Comparison of ENCODE assay signal across 16 cellular contexts in genomic region chr5:156595132-156595787, GRCh38.
DNase-seq lines count a peak whose midpoint lies in the region; ATAC-seq and TF ChIP-seq lines count a peak whose summit lies in the region.
"Had no signal": no experiment of that assay in that cellular context is flagged by ENCODE, and none has a peak within 500 bp of the region (broad histone marks: within the 10 kb centered on the region; RNA-seq: fewer than 3 reads in every experiment).

No MANE protein-coding gene starts in this region.

- no peak overlapping the region for H3K27ac Mint-ChIP-seq in activated T-cell treated with anti-CD3 and anti-CD28 coated beads, Interleukin-2, amount 50 U/mL, for 72 hours
- H3K27ac Mint-ChIP-seq: activated B cell treated with CpG ODN at 0.5 μM for 24 hours; CD4-positive, alpha-beta memory T cell; immature natural killer cell; stimulated activated naive CD8-positive, alpha-beta T cell treated with anti-CD3 and anti-CD28 coated beads, Interleukin-15, Interleukin-2, amounts not matched to agents 100 ng/mL and 50 ng/mL, for 24 hours; T-helper 1 cell treated with Interleukin-12 subunit alpha and Interleukin-12 subunit beta and Interleukin-4 antibody, amounts not matched to agents 30 μg/mL and 1 μg/mL, for 36 hours had no signal

- H3K9me3 ChIP-seq in HAP-1 = no peaks in the 10 kb centered on the region
- H3K9me3 ChIP-seq: adrenal gland had no signal

- H3K4me1 ChIP-seq in HAP-1 = peaks cover 11% of the 10 kb centered on the region
- H3K4me1 ChIP-seq: adrenal gland had no signal

- peak; percentile 6 for DNase-seq in HCEC 1CT
- DNase-seq in fibroblast of pulmonary artery (ENCODE audit: low read depth) = peak; percentile 3
- DNase-seq in medulla oblongata (ENCODE audit: extremely low spot score) = peak; percentile 66
- peak; percentile 67 for DNase-seq in skeletal muscle cell (ENCODE audit: low read depth)
- no peak for DNase-seq in RPMI8226
- DNase-seq in activated T-cell treated with anti-CD3 and anti-CD28 coated beads, Interleukin-2, amount 50 U/mL, for 72 hours = no peak
- DNase-seq in HAP-1 (ENCODE audit: low spot score in 2 of 2) = no peak
- DNase-seq: activated B cell treated with CpG ODN at 0.5 μM for 24 hours; adrenal gland; CD4-positive, alpha-beta memory T cell; immature natural killer cell; Kasumi-1; NCI-H1436 had no signal

- TF ChIP-seq CTCF in fibroblast of pulmonary artery (IDR thresholded peaks at IDR 0.05; ENCODE audit: low read length, missing control alignments) = no peak

- H3K27me3 ChIP-seq in HAP-1 (ENCODE audit: low read depth) = no peaks in the 10 kb centered on the region
- H3K27me3 ChIP-seq: adrenal gland had no signal

- no peak for ATAC-seq in SK-N-SH treated with all-trans-retinoic acid at 6 μM for 48 hours
- ATAC-seq in activated T-cell treated with anti-CD3 and anti-CD28 coated beads, Interleukin-2, amount 50 U/mL, for 72 hours (replicated peaks in 1 of 2) = no peak

- no peak overlapping the region for H3K4me3 ChIP-seq in fibroblast of pulmonary artery (replicated peaks; ENCODE audit: low read depth, low read length)
- no peak overlapping the region for H3K4me3 ChIP-seq in skeletal muscle cell (ENCODE audit: low read depth, low read length)
- no peak overlapping the region for H3K4me3 ChIP-seq in HAP-1
- H3K4me3 ChIP-seq: adrenal gland had no signal

- no peaks in the 10 kb centered on the region for H3K36me3 Mint-ChIP-seq in activated T-cell treated with anti-CD3 and anti-CD28 coated beads, Interleukin-2, amount 50 U/mL, for 72 hours (ENCODE audit: insufficient read depth in 2 of 2)
- H3K36me3 Mint-ChIP-seq: CD4-positive, alpha-beta memory T cell had no signal

- H3K27me3 Mint-ChIP-seq in activated T-cell treated with anti-CD3 and anti-CD28 coated beads, Interleukin-2, amount 50 U/mL, for 72 hours (ENCODE audit: low read depth) = peaks cover 23% of the 10 kb centered on the region

- H3K4me3 Mint-ChIP-seq in activated T-cell treated with anti-CD3 and anti-CD28 coated beads, Interleukin-2, amount 50 U/mL, for 72 hours = no peak overlapping the region
- H3K4me3 Mint-ChIP-seq: activated B cell treated with CpG ODN at 0.5 μM for 24 hours; CD4-positive, alpha-beta memory T cell; immature natural killer cell; stimulated activated naive CD8-positive, alpha-beta T cell treated with anti-CD3 and anti-CD28 coated beads, Interleukin-15, Interleukin-2, amounts not matched to agents 100 ng/mL and 50 ng/mL, for 24 hours; T-helper 1 cell treated with Interleukin-12 subunit alpha and Interleukin-12 subunit beta and Interleukin-4 antibody, amounts not matched to agents 30 μg/mL and 1 μg/mL, for 36 hours had no signal

- H3K36me3 ChIP-seq in HAP-1 (replicated peaks) = no peaks in the 10 kb centered on the region
- H3K36me3 ChIP-seq: adrenal gland had no signal

- H3K4me1 Mint-ChIP-seq in activated T-cell treated with anti-CD3 and anti-CD28 coated beads, Interleukin-2, amount 50 U/mL, for 72 hours (ENCODE audit: low read depth) = no peaks in the 10 kb centered on the region
- H3K4me1 Mint-ChIP-seq: activated B cell treated with CpG ODN at 0.5 μM for 24 hours; CD4-positive, alpha-beta memory T cell; immature natural killer cell had no signal

- no peaks in the 10 kb centered on the region for H3K9me3 Mint-ChIP-seq in activated T-cell treated with anti-CD3 and anti-CD28 coated beads, Interleukin-2, amount 50 U/mL, for 72 hours
- H3K9me3 Mint-ChIP-seq: activated B cell treated with CpG ODN at 0.5 μM for 24 hours; stimulated activated naive CD8-positive, alpha-beta T cell treated with anti-CD3 and anti-CD28 coated beads, Interleukin-15, Interleukin-2, amounts not matched to agents 100 ng/mL and 50 ng/mL, for 24 hours; T-helper 1 cell treated with Interleukin-12 subunit alpha and Interleukin-12 subunit beta and Interleukin-4 antibody, amounts not matched to agents 30 μg/mL and 1 μg/mL, for 36 hours had no signal

- in situ Hi-C loops in HAP-1 (cut with MboI; ENCODE audit: low sequenced_read_pairs) = no loop called here

TF ChIP-seq in SK-N-SH treated with all-trans-retinoic acid at 6 μM for 48 hours, 23 proteins besides CTCF, POLR2A, EP300 and RAD21:
- TF ChIP-seq RARB (CRISPR knock-in tag; IDR thresholded peaks at IDR 0.05) (no peak), BACH2 (CRISPR knock-in tag; IDR thresholded peaks at IDR 0.05; ENCODE audit: borderline replicate concordance) (no peak), ISL1 (CRISPR knock-in tag; IDR thresholded peaks at IDR 0.05) (no peak), OSR1 (CRISPR knock-in tag; IDR thresholded peaks at IDR 0.05) (no peak), TSHZ2 (CRISPR knock-in tag; IDR thresholded peaks at IDR 0.05) (no peak), ZNF70 (CRISPR knock-in tag; IDR thresholded peaks at IDR 0.05) (no peak), TCF4 (CRISPR knock-in tag; IDR thresholded peaks at IDR 0.05; ENCODE audit: borderline replicate concordance) (no peak), PATZ1 (CRISPR knock-in tag; IDR thresholded peaks at IDR 0.05; ENCODE audit: borderline replicate concordance) (no peak), ZNF565 (CRISPR knock-in tag; conservative IDR thresholded peaks at IDR 0.05; ENCODE audit: low read depth) (no peak), CSRNP3 (CRISPR knock-in tag; IDR thresholded peaks at IDR 0.05) (no peak), ARNTL (CRISPR knock-in tag; IDR thresholded peaks at IDR 0.05; ENCODE audit: borderline replicate concordance, low read depth) (no peak), TOX (CRISPR knock-in tag; IDR thresholded peaks at IDR 0.05; ENCODE audit: borderline replicate concordance) (no peak), ZNF8 (CRISPR knock-in tag; IDR thresholded peaks at IDR 0.05) (no peak)

Comparison
In these comparisons a context has a peak if more than half of its experiments do, and no peak if none do; other contexts are left out.
1. DNase-seq: peak in HCEC 1CT (single experiment), fibroblast of pulmonary artery (single experiment), medulla oblongata (single experiment) and skeletal muscle cell (single experiment); none in RPMI8226 (single experiment), activated T-cell treated with anti-CD3 and anti-CD28 coated beads, Interleukin-2, amount 50 U/mL, for 72 hours (0 of 2) and HAP-1 (0 of 2).